In the genomic region with DNA sequence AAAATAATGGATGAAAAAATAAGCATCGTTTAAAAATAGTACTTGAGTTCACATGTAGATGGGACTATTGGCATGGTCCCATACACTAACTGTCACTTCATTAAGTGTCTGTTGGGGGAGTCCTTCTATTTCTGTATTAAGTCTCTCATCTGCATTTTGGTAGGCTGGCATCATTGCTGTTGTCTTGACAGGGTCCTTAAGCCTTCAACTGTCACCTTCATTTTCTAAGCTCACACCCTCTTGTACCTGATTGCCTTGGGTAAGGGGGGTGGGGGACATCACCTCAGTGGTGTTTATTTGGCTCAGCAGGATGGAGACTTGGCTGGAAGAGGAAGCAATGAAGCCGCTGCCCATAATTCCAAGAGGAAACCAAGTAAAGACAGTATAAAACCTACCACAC, we compare ENCODE assay signal across 21 cellular contexts.
"Had no signal": no experiment of that assay in that cellular context is flagged by ENCODE, and none has a peak within 500 bp of the region (broad histone marks: within the 10 kb centered on the region; RNA-seq: fewer than 3 reads in every experiment).

No MANE protein-coding gene starts in this region.

- H3K4me1 ChIP-seq: colonic mucosa, esophagus squamous epithelium, gastrocnemius medialis, heart right ventricle, left ventricle myocardium inferior, lower lobe of right lung had no signal

- H3K4me3 ChIP-seq: colonic mucosa, esophagus squamous epithelium, gastrocnemius medialis, heart right ventricle, left ventricle myocardium inferior, lower lobe of right lung, mucosa of descending colon had no signal

- DNase-seq: colonic mucosa; cortex of kidney; effector CD8-positive, alpha-beta T cell; effector memory CD8-positive, alpha-beta T cell; endodermal cell; erythroblast; esophagus squamous epithelium; foreskin melanocyte; gastrocnemius medialis; glutamatergic neuron; heart right ventricle; hippocampal formation; left colon; left ventricle myocardium inferior; lower lobe of right lung; mesenchymal stem cell; mucosa of descending colon; naive B cell had no signal

- H3K36me3 ChIP-seq: colonic mucosa, esophagus squamous epithelium, gastrocnemius medialis, heart right ventricle, left ventricle myocardium inferior, lower lobe of right lung had no signal

- ATAC-seq: effector memory CD8-positive, alpha-beta T cell; esophagus mucosa; gastrocnemius medialis; left colon; left lobe of liver; lower lobe of right lung; mucosa of descending colon had no signal

- H3K27ac ChIP-seq: colonic mucosa, epithelial cell of prostate, esophagus squamous epithelium, gastrocnemius medialis, heart right ventricle, left ventricle myocardium inferior, lower lobe of right lung had no signal

- H3K9me3 ChIP-seq: colonic mucosa, esophagus squamous epithelium, gastrocnemius medialis, lower lobe of right lung, mucosa of descending colon had no signal

- H3K27me3 ChIP-seq: colonic mucosa, esophagus squamous epithelium, gastrocnemius medialis, heart right ventricle had no signal
